Comparison of ENCODE assay signal across 15 cellular contexts in the genomic region with DNA sequence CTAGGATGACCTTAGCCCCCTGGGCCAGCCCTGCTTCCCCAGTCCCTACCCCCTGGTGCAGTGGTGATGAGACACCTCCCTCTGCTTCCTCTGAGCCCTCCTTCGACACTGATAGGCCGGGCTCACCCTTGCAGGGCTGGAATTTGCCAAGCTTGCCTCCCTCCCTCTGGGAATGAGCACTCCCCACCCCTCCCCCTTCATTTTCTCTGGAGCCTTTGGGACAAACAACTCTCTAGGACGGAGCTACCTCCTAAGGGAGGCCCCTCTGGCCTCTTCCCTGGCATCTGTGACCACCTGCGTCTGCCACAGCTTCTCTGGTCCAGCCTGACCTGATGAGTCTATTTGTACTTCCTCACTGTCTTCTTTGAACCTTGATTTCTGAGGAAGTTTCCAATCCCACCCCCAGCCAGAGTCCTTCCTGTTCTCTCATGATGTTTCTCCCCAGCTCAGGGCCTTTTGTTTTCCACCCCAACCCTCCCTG. TPM values are rescaled to one million over a fixed set of nuclear protein-coding genes. Genes with fewer than 3 reads are reported as not detected.
DNase-seq lines count a peak whose midpoint lies in the region; ATAC-seq and TF ChIP-seq lines count a peak whose summit lies in the region.
"Had no signal": no experiment of that assay in that cellular context is flagged by ENCODE, and none has a peak within 500 bp of the region (broad histone marks: within the 10 kb centered on the region; RNA-seq: fewer than 3 reads in every experiment).

No MANE protein-coding gene starts in this region.

- H3K27me3 ChIP-seq in A673 (replicated peaks; ENCODE audit: insufficient read depth, low read depth, low read length, poor library complexity) (no peaks in the 10 kb centered on the region), lung (ENCODE audit: control insufficient read depth, insufficient read depth) (no peaks in the 10 kb centered on the region)
- H3K27me3 ChIP-seq: ascending aorta had no signal

- H3K27ac Mint-ChIP-seq in activated T-helper 2 cell treated with anti-CD3 and anti-CD28 coated beads, Interferon-gamma antibody, Interleukin-2, Interleukin-4, amounts not matched to agents 10 μg/mL and 5 μg/mL and 100 μg/mL, durations not matched to agents 14 hours and 24 hours and 36 hours: peak overlapping the region; percentile 1
- no peak overlapping the region for H3K27ac Mint-ChIP-seq in natural killer cell
- H3K27ac Mint-ChIP-seq: stimulated activated naive CD8-positive, alpha-beta T cell treated with anti-CD3 and anti-CD28 coated beads, Interleukin-15, Interleukin-2, amounts not matched to agents 100 ng/mL and 50 ng/mL, for 24 hours had no signal

- no peak for TF ChIP-seq CTCF in A673 (conservative IDR thresholded peaks at IDR 0.05; ENCODE audit: low read depth, low read length)
- TF ChIP-seq CTCF in lung (IDR thresholded peaks at IDR 0.05; ENCODE audit: control extremely low read depth, extremely low read depth): no peak
- no peak for TF ChIP-seq CTCF in natural killer cell (IDR thresholded peaks at IDR 0.05)

- CTCF ChIA-PET in A673 (lab: Charles Lee): no interaction called here

- H3K36me3 Mint-ChIP-seq in activated T-helper 2 cell treated with anti-CD3 and anti-CD28 coated beads, Interferon-gamma antibody, Interleukin-2, Interleukin-4, amounts not matched to agents 10 μg/mL and 5 μg/mL and 100 μg/mL, durations not matched to agents 14 hours and 24 hours and 36 hours (ENCODE audit: low read depth): no peaks in the 10 kb centered on the region
- H3K36me3 Mint-ChIP-seq in natural killer cell: no peaks in the 10 kb centered on the region

- peaks cover 36% of the 10 kb centered on the region for H3K4me1 ChIP-seq in A673 (ENCODE audit: insufficient read depth, low read length, poor library complexity, severe bottlenecking)
- peaks cover 37% of the 10 kb centered on the region for H3K4me1 ChIP-seq in ES-I3 (ENCODE audit: insufficient read depth, low read length)
- no peaks in the 10 kb centered on the region for H3K4me1 ChIP-seq in lung (ENCODE audit: control insufficient read depth in 2 of 2, insufficient read depth in 2 of 2, low read length in 2 of 2)
- H3K4me1 ChIP-seq: ascending aorta had no signal

- peak overlapping the region; percentile 48 for H3K27ac ChIP-seq in A673 (ENCODE audit: low read depth, low read length, poor library complexity, severe bottlenecking)
- H3K27ac ChIP-seq in lung (ENCODE audit: low read depth in 1 of 2, low read length in 1 of 2): no peak overlapping the region
- H3K27ac ChIP-seq: ascending aorta, GM23248 had no signal

- no TSS peak for BruUV-seq in A673 (replicated peaks; lab: Mats Ljungman, UMichigan)

- no peak for ATAC-seq in lung (ENCODE audit: insufficient read depth, low FRiP score)
- ATAC-seq in GM18505 (IDR thresholded peaks at IDR 0.05; ENCODE audit: unreplicated experiment): no peak
- no peak for ATAC-seq in natural killer cell

- H3K27me3 Mint-ChIP-seq in activated T-helper 2 cell treated with anti-CD3 and anti-CD28 coated beads, Interferon-gamma antibody, Interleukin-2, Interleukin-4, amounts not matched to agents 10 μg/mL and 5 μg/mL and 100 μg/mL, durations not matched to agents 14 hours and 24 hours and 36 hours (ENCODE audit: low read depth): no peaks in the 10 kb centered on the region
- no peaks in the 10 kb centered on the region for H3K27me3 Mint-ChIP-seq in natural killer cell (ENCODE audit: low read depth in 2 of 2)
- H3K27me3 Mint-ChIP-seq: stimulated activated naive CD8-positive, alpha-beta T cell treated with anti-CD3 and anti-CD28 coated beads, Interleukin-15, Interleukin-2, amounts not matched to agents 100 ng/mL and 50 ng/mL, for 24 hours had no signal

- H3K9ac ChIP-seq in ES-I3 (ENCODE audit: low read depth, low read length): 0 out of 2 replicates have a peak overlapping the region, but pooled peaks have one; percentile 0
- H3K9ac ChIP-seq: GM23248 had no signal

- POLR2A ChIA-PET in A673 (lab: Charles Lee; ENCODE audit: low non-redundant PET): no interaction called here

- H3K9me3 ChIP-seq in A673 (ENCODE audit: low read depth, low read length, poor library complexity, severe bottlenecking) (no peaks in the 10 kb centered on the region), ES-I3 (ENCODE audit: control insufficient read depth, insufficient read depth, low read length) (no peaks in the 10 kb centered on the region), lung (ENCODE audit: control insufficient read depth in 2 of 2, insufficient read depth in 1 of 2, low read length in 1 of 2) (no peaks in the 10 kb centered on the region)
- H3K9me3 ChIP-seq: ascending aorta had no signal

- DNase-seq in A673 (ENCODE audit: low spot score) (no peak), lung (ENCODE audit: low spot score) (peak; percentile 25), natural killer cell (no peak)
- no peak for DNase-seq in activated T-helper 2 cell treated with anti-CD3 and anti-CD28 coated beads, Interferon-gamma antibody, Interleukin-2, Interleukin-4, amounts not matched to agents 10 μg/mL and 5 μg/mL and 100 μg/mL, durations not matched to agents 14 hours and 24 hours and 36 hours (ENCODE audit: low spot score)
- no peak for DNase-seq in stimulated activated CD4-positive, alpha-beta T cell treated with anti-CD3 and anti-CD28 coated beads, Interleukin-4, amount 100 ng/mL, for 1 hour
- no peak for DNase-seq in NK-92 treated with Interleukin-12 subunit alpha and Interleukin-12 subunit beta, amount 100 ng/mL, for 24 hours (lab: John Stamatoyannopoulos, UW)
- DNase-seq: activated T-cell treated with anti-CD3 and anti-CD28 coated beads, Interleukin-2, amount 50 U/mL, for 1 hour; GM23248; NCI-H187; NCI-H774 had no signal

- H3K4me3 ChIP-seq in A673 (ENCODE audit: low read depth, low read length, poor library complexity, severe bottlenecking) (no peak overlapping the region), lung (no peak overlapping the region)
- H3K4me3 ChIP-seq: ascending aorta, GM23248 had no signal

- 59 to 76% methylated on average over 4 of the region's 4 CpGs for WGBS in lung, 2 donors

- peaks cover 19% of the 10 kb centered on the region for H3K4me1 Mint-ChIP-seq in activated T-helper 2 cell treated with anti-CD3 and anti-CD28 coated beads, Interferon-gamma antibody, Interleukin-2, Interleukin-4, amounts not matched to agents 10 μg/mL and 5 μg/mL and 100 μg/mL, durations not matched to agents 14 hours and 24 hours and 36 hours (ENCODE audit: low read depth)
- no peaks in the 10 kb centered on the region for H3K4me1 Mint-ChIP-seq in natural killer cell

- no peak overlapping the region for H3K4me3 Mint-ChIP-seq in activated T-helper 2 cell treated with anti-CD3 and anti-CD28 coated beads, Interferon-gamma antibody, Interleukin-2, Interleukin-4, amounts not matched to agents 10 μg/mL and 5 μg/mL and 100 μg/mL, durations not matched to agents 14 hours and 24 hours and 36 hours (ENCODE audit: low read depth)
- H3K4me3 Mint-ChIP-seq in natural killer cell: no peak overlapping the region
- H3K4me3 Mint-ChIP-seq: stimulated activated naive CD8-positive, alpha-beta T cell treated with anti-CD3 and anti-CD28 coated beads, Interleukin-15, Interleukin-2, amounts not matched to agents 100 ng/mL and 50 ng/mL, for 24 hours had no signal

- H3K9me3 Mint-ChIP-seq in activated T-helper 2 cell treated with anti-CD3 and anti-CD28 coated beads, Interferon-gamma antibody, Interleukin-2, Interleukin-4, amounts not matched to agents 10 μg/mL and 5 μg/mL and 100 μg/mL, durations not matched to agents 14 hours and 24 hours and 36 hours: no peaks in the 10 kb centered on the region
- H3K9me3 Mint-ChIP-seq in natural killer cell: no peaks in the 10 kb centered on the region
- H3K9me3 Mint-ChIP-seq: stimulated activated naive CD8-positive, alpha-beta T cell treated with anti-CD3 and anti-CD28 coated beads, Interleukin-15, Interleukin-2, amounts not matched to agents 100 ng/mL and 50 ng/mL, for 24 hours had no signal

- H3K36me3 ChIP-seq in A673 (ENCODE audit: insufficient read depth, low read length, poor library complexity, severe bottlenecking): no peaks in the 10 kb centered on the region
- no peaks in the 10 kb centered on the region for H3K36me3 ChIP-seq in ES-I3 (ENCODE audit: insufficient read depth, low read length)
- H3K36me3 ChIP-seq in lung (ENCODE audit: control insufficient read depth in 2 of 2, insufficient read depth in 2 of 2, low read length in 2 of 2): no peaks in the 10 kb centered on the region
- H3K36me3 ChIP-seq: ascending aorta had no signal

- TF ChIP-seq POLR2A in GM18505 (IDR thresholded peaks at IDR 0.05; ENCODE audit: borderline replicate concordance, extremely low read depth, insufficient read depth, insufficient read length): no peak

- intact Hi-C loops in A673 (cut with micrococcal nuclease; ENCODE audit: unreplicated experiment): no loop called here
- intact Hi-C loops in activated T-helper 2 cell treated with anti-CD3 and anti-CD28 coated beads, Interferon-gamma antibody, Interleukin-2, Interleukin-4, amounts not matched to agents 10 μg/mL and 5 μg/mL and 100 μg/mL, durations not matched to agents 14 hours and 24 hours and 36 hours (cut with micrococcal nuclease): no loop called here
- intact Hi-C loops in natural killer cell (cut with micrococcal nuclease): no loop called here

RNA-seq across cellular contexts. Expression of a gene that starts 53.3 kb away (rescaled TPM):
- total RNA-seq in A673 (2021) (4.1 and 4.9 TPM in 2 replicates), lung (10 to 100 TPM; 26.1 to 40.5 TPM), natural killer cell (100 to 1,000 TPM; 117 to 148 (median 130) TPM)
- total RNA-seq in activated T-helper 2 cell treated with anti-CD3 and anti-CD28 coated beads, Interferon-gamma antibody, Interleukin-2, Interleukin-4, amounts not matched to agents 10 μg/mL and 5 μg/mL and 100 μg/mL, durations not matched to agents 14 hours and 24 hours and 36 hours: 3.9 and 4.5 TPM in 2 replicates
- 10 to 100 TPM; 34.1 to 42.9 TPM for polyA plus RNA-seq in lung
- total RNA-seq: ascending aorta, G401 had no signal
